ENCODE assay signal across 26 cellular contexts in genomic region chr3:182268711-182269110, GRCh38.
"Had no signal": no experiment of that assay in that cellular context is flagged by ENCODE, and none has a peak within 500 bp of the region (broad histone marks: within the 10 kb centered on the region; RNA-seq: fewer than 3 reads in every experiment).

No MANE protein-coding gene starts in this region.

- FAIRE-seq: pancreas had no signal

- H3K36me3 Mint-ChIP-seq: memory B cell; naive thymus-derived CD4-positive, alpha-beta T cell; natural killer cell treated with Interleukin-12 subunit alpha and Interleukin-12 subunit beta and Interleukin-15 and Interleukin-18, amount 100 ng/mL, for 72 hours; stimulated activated memory B cell treated with anti-CD40 and anti-IgM and Interleukin-4, amounts not matched to agents 10 μg/mL and 1 μg/mL and 100 μg/mL, for 72 hours; type B pancreatic cell had no signal

- H3K9me3 ChIP-seq: left ventricle myocardium inferior, mucosa of descending colon, pancreas, prostate gland, tibial nerve, uterus had no signal

- H3K27ac ChIP-seq: left ventricle myocardium inferior, pancreas, prostate gland, skin epidermis, tibial nerve, uterus had no signal

- H3K27me3 Mint-ChIP-seq: memory B cell; natural killer cell treated with Interleukin-12 subunit alpha and Interleukin-12 subunit beta and Interleukin-15 and Interleukin-18, amount 100 ng/mL, for 72 hours; stimulated activated naive CD8-positive, alpha-beta T cell treated with anti-CD3 and anti-CD28 coated beads, Interleukin-15, amount 100 ng/mL, for 72 hours; type B pancreatic cell had no signal

- H3K4me1 ChIP-seq: left ventricle myocardium inferior, pancreas, prostate gland, tibial nerve, uterus had no signal

- ATAC-seq: mucosa of descending colon; naive thymus-derived CD4-positive, alpha-beta T cell; natural killer cell treated with Interleukin-12 subunit alpha and Interleukin-12 subunit beta and Interleukin-15 and Interleukin-18, amount 100 ng/mL, for 72 hours; pancreas; right cardiac atrium; sciatic nerve; stimulated activated memory B cell treated with anti-CD40 and anti-IgM and Interleukin-4, amounts not matched to agents 10 μg/mL and 1 μg/mL and 100 μg/mL, for 72 hours had no signal

- H3K4me1 Mint-ChIP-seq: memory B cell; naive thymus-derived CD4-positive, alpha-beta T cell; stimulated activated memory B cell treated with anti-CD40 and anti-IgM and Interleukin-4, amounts not matched to agents 10 μg/mL and 1 μg/mL and 100 μg/mL, for 72 hours; stimulated activated naive CD8-positive, alpha-beta T cell treated with anti-CD3 and anti-CD28 coated beads, Interleukin-15, amount 100 ng/mL, for 72 hours had no signal

- H3K4me3 Mint-ChIP-seq: memory B cell; naive thymus-derived CD4-positive, alpha-beta T cell; natural killer cell treated with Interleukin-12 subunit alpha and Interleukin-12 subunit beta and Interleukin-15 and Interleukin-18, amount 100 ng/mL, for 72 hours; stimulated activated memory B cell treated with anti-CD40 and anti-IgM and Interleukin-4, amounts not matched to agents 10 μg/mL and 1 μg/mL and 100 μg/mL, for 72 hours; stimulated activated naive CD8-positive, alpha-beta T cell treated with anti-CD3 and anti-CD28 coated beads, Interleukin-15, amount 100 ng/mL, for 72 hours; type B pancreatic cell had no signal

- DNase-seq: islet precursor cell; left ventricle myocardium inferior; midbrain; mucosa of descending colon; naive thymus-derived CD4-positive, alpha-beta T cell; nucleus accumbens; pancreas; posterior cingulate gyrus; retina; right cardiac atrium; stimulated activated CD4-positive, alpha-beta T cell treated with anti-CD3 and anti-CD28 coated beads, Interleukin-12 subunit alpha, Interleukin-12 subunit beta, amount 100 ng/mL, for 4 hours; stimulated activated CD4-positive, alpha-beta T cell treated with anti-CD3 and anti-CD28 coated beads, Interleukin-4, amount 100 ng/mL, for 4 hours; stimulated activated CD8-positive, alpha-beta memory T cell treated with anti-CD3 and anti-CD28 coated beads, Interleukin-4, amount 100 ng/mL, for 48 hours; stimulated activated naive CD4-positive, alpha-beta T cell treated with Interleukin-2 at 50 U/mL for 16 hours; stimulated activated naive CD8-positive, alpha-beta T cell treated with anti-CD3 and anti-CD28 coated beads, Interleukin-15, amount 100 ng/mL, for 72 hours; substantia nigra; uterus had no signal

- H3K4me3 ChIP-seq: left ventricle myocardium inferior, lung, mucosa of descending colon, pancreas, prostate gland, skin epidermis, tibial nerve, uterus had no signal

- H3K27me3 ChIP-seq: pancreas, tibial nerve, uterus had no signal

- H3K9me3 Mint-ChIP-seq: memory B cell; natural killer cell treated with Interleukin-12 subunit alpha and Interleukin-12 subunit beta and Interleukin-15 and Interleukin-18, amount 100 ng/mL, for 72 hours; stimulated activated memory B cell treated with anti-CD40 and anti-IgM and Interleukin-4, amounts not matched to agents 10 μg/mL and 1 μg/mL and 100 μg/mL, for 72 hours; stimulated activated naive CD8-positive, alpha-beta T cell treated with anti-CD3 and anti-CD28 coated beads, Interleukin-15, amount 100 ng/mL, for 72 hours; type B pancreatic cell had no signal

- H3K27ac Mint-ChIP-seq: memory B cell; naive thymus-derived CD4-positive, alpha-beta T cell; natural killer cell treated with Interleukin-12 subunit alpha and Interleukin-12 subunit beta and Interleukin-15 and Interleukin-18, amount 100 ng/mL, for 72 hours; stimulated activated memory B cell treated with anti-CD40 and anti-IgM and Interleukin-4, amounts not matched to agents 10 μg/mL and 1 μg/mL and 100 μg/mL, for 72 hours; stimulated activated naive CD8-positive, alpha-beta T cell treated with anti-CD3 and anti-CD28 coated beads, Interleukin-15, amount 100 ng/mL, for 72 hours; type B pancreatic cell had no signal

- H3K36me3 ChIP-seq: left ventricle myocardium inferior, pancreas, prostate gland, tibial nerve, uterus had no signal
